In the genomic region with DNA sequence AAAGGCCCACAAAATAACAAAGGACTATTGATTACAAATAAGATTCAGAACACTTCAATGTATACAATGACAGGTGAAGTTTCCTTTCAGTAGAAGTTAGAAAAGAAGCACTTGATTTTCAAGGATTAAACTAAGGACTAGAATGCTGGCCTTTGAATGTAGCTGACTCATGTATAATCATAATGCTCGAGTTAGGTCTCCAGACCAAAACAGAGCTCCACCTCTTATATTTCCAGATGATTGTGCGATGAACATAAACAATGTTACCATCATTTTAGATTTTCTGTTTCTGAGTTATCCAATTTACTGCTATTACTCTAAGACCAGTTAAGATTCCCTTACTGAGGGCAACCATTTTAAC, we compare ENCODE assay signal across 2 cellular contexts.
TF ChIP-seq lines count a peak whose summit lies in the region.

No MANE protein-coding gene starts in this region.

TF ChIP-seq in SK-N-SH treated with all-trans-retinoic acid at 6 μM for 48 hours, 23 proteins besides CTCF, POLR2A, EP300 and RAD21 (continued from another document):
- TF ChIP-seq, protein P1, sequence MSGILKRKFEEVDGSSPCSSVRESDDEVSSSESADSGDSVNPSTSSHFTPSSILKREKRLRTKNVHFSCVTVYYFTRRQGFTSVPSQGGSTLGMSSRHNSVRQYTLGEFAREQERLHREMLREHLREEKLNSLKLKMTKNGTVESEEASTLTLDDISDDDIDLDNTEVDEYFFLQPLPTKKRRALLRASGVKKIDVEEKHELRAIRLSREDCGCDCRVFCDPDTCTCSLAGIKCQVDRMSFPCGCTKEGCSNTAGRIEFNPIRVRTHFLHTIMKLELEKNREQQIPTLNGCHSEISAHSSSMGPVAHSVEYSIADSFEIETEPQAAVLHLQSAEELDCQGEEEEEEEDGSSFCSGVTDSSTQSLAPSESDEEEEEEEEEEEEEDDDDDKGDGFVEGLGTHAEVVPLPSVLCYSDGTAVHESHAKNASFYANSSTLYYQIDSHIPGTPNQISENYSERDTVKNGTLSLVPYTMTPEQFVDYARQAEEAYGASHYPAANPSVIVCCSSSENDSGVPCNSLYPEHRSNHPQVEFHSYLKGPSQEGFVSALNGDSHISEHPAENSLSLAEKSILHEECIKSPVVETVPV (CRISPR knock-in tag; IDR thresholded peaks at IDR 0.05): no peak
- TF ChIP-seq ISL1 (CRISPR knock-in tag; IDR thresholded peaks at IDR 0.05) (no peak), GLIS3 (CRISPR knock-in tag; IDR thresholded peaks at IDR 0.05) (no peak), ZC3H10 (CRISPR knock-in tag; IDR thresholded peaks at IDR 0.05) (no peak), ZNF8 (CRISPR knock-in tag; IDR thresholded peaks at IDR 0.05) (no peak)

TF ChIP-seq in SK-N-SH, 30 proteins besides CTCF, POLR2A, EP300 and RAD21 (continued from another document):
- TF ChIP-seq TAF1 (IDR thresholded peaks at IDR 0.05; ENCODE audit: borderline replicate concordance, low read depth, low read length) (no peak), RCOR1 (IDR thresholded peaks at IDR 0.05; ENCODE audit: low read length) (no peak)
TF ChIP-seq in SK-N-SH: peak in this region for 0.
